In the genomic region with DNA sequence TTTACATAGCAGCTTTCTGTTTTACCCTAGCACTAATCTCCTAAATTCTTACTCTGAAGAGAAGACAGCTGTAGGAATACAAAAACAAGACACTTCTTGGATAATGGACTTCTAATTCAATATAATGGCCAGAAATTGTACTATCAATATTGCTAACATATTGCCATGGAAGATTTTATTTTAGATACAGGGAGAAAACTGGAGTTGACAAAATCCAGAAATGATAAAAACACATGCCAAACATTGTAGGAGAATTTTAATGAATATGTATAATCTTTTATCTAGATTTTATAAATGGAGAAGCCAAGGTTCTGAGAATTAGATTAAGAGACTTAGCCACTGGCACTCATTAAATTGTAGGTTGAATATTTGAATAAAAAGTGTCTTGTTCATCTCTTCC, we compare ENCODE assay signal across 32 cellular contexts.
DNase-seq lines count a peak whose midpoint lies in the region; ATAC-seq, FAIRE-seq and TF ChIP-seq lines count a peak whose summit lies in the region.
"Had no signal": no experiment of that assay in that cellular context is flagged by ENCODE, and none has a peak within 500 bp of the region (broad histone marks: within the 10 kb centered on the region; RNA-seq: fewer than 3 reads in every experiment).

No MANE protein-coding gene starts in this region.

- no peak for TF ChIP-seq EP300 in A549 (IDR thresholded peaks at IDR 0.05)
- TF ChIP-seq EP300 in SK-N-SH (IDR thresholded peaks at IDR 0.05; ENCODE audit: borderline replicate concordance in 1 of 2, low read depth in 1 of 2, low read length in 1 of 2), result no peak

- POLR2A ChIA-PET in A549 (lab: Yijun Ruan, JAX), result no interaction called here
- POLR2A ChIA-PET in SK-N-SH (lab: Yijun Ruan, JAX), result no interaction called here

- H3K4me2 ChIP-seq in A549, result no peak overlapping the region
- no peak overlapping the region for H3K4me2 ChIP-seq in SK-N-SH
- H3K4me2 ChIP-seq: BLaER1; BLaER1 treated with 17β-estradiol and CSF1 and Interleukin-3, amounts not matched to agents 10 nM and 100 nM had no signal

- H3K9ac ChIP-seq in SK-N-SH, result no peak overlapping the region
- H3K9ac ChIP-seq: BLaER1; BLaER1 treated with 17β-estradiol and CSF1 and Interleukin-3, amounts not matched to agents 10 nM and 100 nM had no signal

- H3K9me2 ChIP-seq in SK-N-SH, result no peaks in the 10 kb centered on the region

- no peak overlapping the region for H3K27ac ChIP-seq in A549
- H3K27ac ChIP-seq in SK-N-SH (ENCODE audit: low read depth in 2 of 2, low read length in 1 of 2), result no peak overlapping the region
- H3K27ac ChIP-seq: 22Rv1; BLaER1; BLaER1 treated with 17β-estradiol and CSF1 and Interleukin-3, amounts not matched to agents 10 nM and 100 nM; C4-2B had no signal

- H3K27me3 ChIP-seq in SK-N-SH (ENCODE audit: insufficient read depth), result no peaks in the 10 kb centered on the region
- H3K27me3 ChIP-seq: BE2C; BLaER1; BLaER1 treated with 17β-estradiol and CSF1 and Interleukin-3, amounts not matched to agents 10 nM and 100 nM had no signal

- H3K36me3 ChIP-seq in SK-N-SH (replicated peaks in 1 of 2; ENCODE audit: control insufficient read depth in 1 of 2, insufficient read depth in 2 of 2, low read length in 1 of 2) (no peaks in the 10 kb centered on the region), mucosa of descending colon (ENCODE audit: low read depth) (no peaks in the 10 kb centered on the region)
- H3K36me3 ChIP-seq: BE2C; BLaER1; BLaER1 treated with 17β-estradiol and CSF1 and Interleukin-3, amounts not matched to agents 10 nM and 100 nM had no signal

- no peak overlapping the region for H2AFZ ChIP-seq in SK-N-SH (ENCODE audit: low read depth)

- CTCF ChIA-PET in A549 (lab: Yijun Ruan, JAX) (no interaction called here), SK-N-SH (lab: Yijun Ruan, JAX) (interaction anchor here (1.3 kb wide), 1 partner anchor 10 kb away, joined by 4 read pairs; no protein-coding TSS in a partner anchor)

- DNase-seq in A549 (ENCODE audit: low read depth in 1 of 2, low spot score in 1 of 2), result no peak
- peak; percentile 95 for DNase-seq in SK-N-DZ (ENCODE audit: low spot score)
- DNase-seq in SK-N-SH, result peak; percentile 1
- DNase-seq in DMS 273 treated with DMSO at 0.1 percent for 48 hours (lab: John Stamatoyannopoulos, UW), result no peak
- no peak for DNase-seq in mucosa of descending colon
- DNase-seq in activated effector memory CD4-positive, alpha-beta T cell treated with Interleukin-2 at 50 U/mL for 16 hours, result no peak
- DNase-seq in NCI-H82 (lab: John Stamatoyannopoulos, UW), result no peak
- DNase-seq: 8988T; ACHN; AML-193; BE2C; C1 segment of cervical spinal cord; Caco-2; Calu3; CD4-positive, alpha-beta memory T cell; CD4-positive, alpha-beta T cell; CD4-positive, CD25-positive, alpha-beta regulatory T cell; CD8-positive, alpha-beta memory T cell; CD8-positive, alpha-beta T cell; COR-L47; DMS153; DMS53; DMS79; DMS79 treated with DMSO at 0.1 percent for 48 hours; DND-41; EL had no signal

- TF ChIP-seq POLR2A in A549 (IDR thresholded peaks at IDR 0.05; ENCODE audit: low read length), result no peak

- H3K79me2 ChIP-seq in SK-N-SH (ENCODE audit: insufficient read depth), result no peaks in the 10 kb centered on the region

- TF ChIP-seq RAD21 in A549 (conservative IDR thresholded peaks at IDR 0.05 in 1 of 2, IDR thresholded peaks at IDR 0.05 in 1 of 2) (no peak), SK-N-SH (IDR thresholded peaks at IDR 0.05; ENCODE audit: low read length) (no peak)

- no peak for FAIRE-seq in A549 (lab: Jason Lieb, UNC)
- FAIRE-seq: A204.1 had no signal

- H3K9me3 ChIP-seq in A549 (peaks cover 12% of the 10 kb centered on the region; the same call in 2 of the 3 replicates), SK-N-SH (no peaks in the 10 kb centered on the region), mucosa of descending colon (no peaks in the 10 kb centered on the region)
- H3K9me3 ChIP-seq: BE2C; BLaER1; BLaER1 treated with 17β-estradiol and CSF1 and Interleukin-3, amounts not matched to agents 10 nM and 100 nM; Caco-2 had no signal

- no peaks in the 10 kb centered on the region for H3K4me1 ChIP-seq in A549
- no peaks in the 10 kb centered on the region for H3K4me1 ChIP-seq in SK-N-SH (ENCODE audit: control insufficient read depth in 1 of 2, insufficient read depth in 2 of 2, low read depth in 1 of 2, low read length in 1 of 2)
- H3K4me1 ChIP-seq in mucosa of descending colon (ENCODE audit: low read depth), result peaks cover 9% of the 10 kb centered on the region
- H3K4me1 ChIP-seq: BE2C; BLaER1; BLaER1 treated with 17β-estradiol and CSF1 and Interleukin-3, amounts not matched to agents 10 nM and 100 nM had no signal

- no peaks in the 10 kb centered on the region for H3F3A ChIP-seq in SK-N-SH (replicated peaks; ENCODE audit: insufficient read depth)

- no peaks in the 10 kb centered on the region for H4K20me1 ChIP-seq in SK-N-SH (ENCODE audit: insufficient read depth)
- H4K20me1 ChIP-seq: BLaER1; BLaER1 treated with 17β-estradiol and CSF1 and Interleukin-3, amounts not matched to agents 10 nM and 100 nM had no signal

- TF ChIP-seq CTCF in A549 (IDR thresholded peaks at IDR 0.05) (no peak), SK-N-SH (IDR thresholded peaks at IDR 0.05) (no peak), mucosa of descending colon (IDR thresholded peaks at IDR 0.05) (no peak)

- intact Hi-C loops in mucosa of descending colon (cut with DNase I, micrococcal nuclease), result no loop called here

- no peak overlapping the region for H3K4me3 ChIP-seq in A549
- no peak overlapping the region for H3K4me3 ChIP-seq in SK-N-SH (ENCODE audit: low read depth in 2 of 2, low read length in 1 of 2)
- no peak overlapping the region for H3K4me3 ChIP-seq in mucosa of descending colon
- H3K4me3 ChIP-seq: BLaER1; BLaER1 treated with 17β-estradiol and CSF1 and Interleukin-3, amounts not matched to agents 10 nM and 100 nM had no signal

- ATAC-seq in A549 (no peak), SK-N-SH treated with all-trans-retinoic acid at 6 μM for 48 hours (no peak), mucosa of descending colon (no peak)
- ATAC-seq: CD8-positive, alpha-beta T cell had no signal

TF ChIP-seq in A549, 52 proteins besides CTCF, POLR2A, EP300 and RAD21:
- TF ChIP-seq RCOR1 (IDR thresholded peaks at IDR 0.05; ENCODE audit: low read depth, low read length) (no peak), PHF8 (IDR thresholded peaks at IDR 0.05; ENCODE audit: borderline replicate concordance, low read depth) (0 out of 2 replicates have a peak, but pooled peaks have one; percentile 22)

TF ChIP-seq in SK-N-SH, 30 proteins besides CTCF, POLR2A, EP300 and RAD21 (continues in another document):
- TF ChIP-seq GATA2 (CRISPR knock-in tag; IDR thresholded peaks at IDR 0.05) (no peak; the same call in 1 of the 2 replicates), FOSL2 (IDR thresholded peaks at IDR 0.05; ENCODE audit: borderline replicate concordance, low read depth) (no peak), TEAD4 (IDR thresholded peaks at IDR 0.05; ENCODE audit: borderline replicate concordance, insufficient read depth) (no peak), SIN3A (IDR thresholded peaks at IDR 0.05; ENCODE audit: borderline replicate concordance, low read depth, low read length) (no peak), EZH2phosphoT487 (IDR thresholded peaks at IDR 0.05; ENCODE audit: borderline replicate concordance, low read depth) (no peak), GABPA (IDR thresholded peaks at IDR 0.05; ENCODE audit: low read depth) (no peak), RXRA (IDR thresholded peaks at IDR 0.05; ENCODE audit: borderline replicate concordance, low read depth) (no peak), JUND (IDR thresholded peaks at IDR 0.05) (no peak)
- TF ChIP-seq, protein P1, sequence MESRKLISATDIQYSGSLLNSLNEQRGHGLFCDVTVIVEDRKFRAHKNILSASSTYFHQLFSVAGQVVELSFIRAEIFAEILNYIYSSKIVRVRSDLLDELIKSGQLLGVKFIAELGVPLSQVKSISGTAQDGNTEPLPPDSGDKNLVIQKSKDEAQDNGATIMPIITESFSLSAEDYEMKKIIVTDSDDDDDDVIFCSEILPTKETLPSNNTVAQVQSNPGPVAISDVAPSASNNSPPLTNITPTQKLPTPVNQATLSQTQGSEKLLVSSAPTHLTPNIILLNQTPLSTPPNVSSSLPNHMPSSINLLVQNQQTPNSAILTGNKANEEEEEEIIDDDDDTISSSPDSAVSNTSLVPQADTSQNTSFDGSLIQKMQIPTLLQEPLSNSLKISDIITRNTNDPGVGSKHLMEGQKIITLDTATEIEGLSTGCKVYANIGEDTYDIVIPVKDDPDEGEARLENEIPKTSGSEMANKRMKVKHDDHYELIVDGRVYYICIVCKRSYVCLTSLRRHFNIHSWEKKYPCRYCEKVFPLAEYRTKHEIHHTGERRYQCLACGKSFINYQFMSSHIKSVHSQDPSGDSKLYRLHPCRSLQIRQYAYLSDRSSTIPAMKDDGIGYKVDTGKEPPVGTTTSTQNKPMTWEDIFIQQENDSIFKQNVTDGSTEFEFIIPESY (IDR thresholded peaks at IDR 0.05; ENCODE audit: borderline replicate concordance, low read depth), result no peak

TF ChIP-seq in SK-N-SH treated with all-trans-retinoic acid at 6 μM for 48 hours, 23 proteins besides CTCF, POLR2A, EP300 and RAD21:
- TF ChIP-seq ISL1 (CRISPR knock-in tag; IDR thresholded peaks at IDR 0.05) (peak; percentile 58), TCF4 (CRISPR knock-in tag; IDR thresholded peaks at IDR 0.05; ENCODE audit: borderline replicate concordance) (peak; percentile 96), RARB (CRISPR knock-in tag; IDR thresholded peaks at IDR 0.05) (no peak)
- TF ChIP-seq, protein P2, sequence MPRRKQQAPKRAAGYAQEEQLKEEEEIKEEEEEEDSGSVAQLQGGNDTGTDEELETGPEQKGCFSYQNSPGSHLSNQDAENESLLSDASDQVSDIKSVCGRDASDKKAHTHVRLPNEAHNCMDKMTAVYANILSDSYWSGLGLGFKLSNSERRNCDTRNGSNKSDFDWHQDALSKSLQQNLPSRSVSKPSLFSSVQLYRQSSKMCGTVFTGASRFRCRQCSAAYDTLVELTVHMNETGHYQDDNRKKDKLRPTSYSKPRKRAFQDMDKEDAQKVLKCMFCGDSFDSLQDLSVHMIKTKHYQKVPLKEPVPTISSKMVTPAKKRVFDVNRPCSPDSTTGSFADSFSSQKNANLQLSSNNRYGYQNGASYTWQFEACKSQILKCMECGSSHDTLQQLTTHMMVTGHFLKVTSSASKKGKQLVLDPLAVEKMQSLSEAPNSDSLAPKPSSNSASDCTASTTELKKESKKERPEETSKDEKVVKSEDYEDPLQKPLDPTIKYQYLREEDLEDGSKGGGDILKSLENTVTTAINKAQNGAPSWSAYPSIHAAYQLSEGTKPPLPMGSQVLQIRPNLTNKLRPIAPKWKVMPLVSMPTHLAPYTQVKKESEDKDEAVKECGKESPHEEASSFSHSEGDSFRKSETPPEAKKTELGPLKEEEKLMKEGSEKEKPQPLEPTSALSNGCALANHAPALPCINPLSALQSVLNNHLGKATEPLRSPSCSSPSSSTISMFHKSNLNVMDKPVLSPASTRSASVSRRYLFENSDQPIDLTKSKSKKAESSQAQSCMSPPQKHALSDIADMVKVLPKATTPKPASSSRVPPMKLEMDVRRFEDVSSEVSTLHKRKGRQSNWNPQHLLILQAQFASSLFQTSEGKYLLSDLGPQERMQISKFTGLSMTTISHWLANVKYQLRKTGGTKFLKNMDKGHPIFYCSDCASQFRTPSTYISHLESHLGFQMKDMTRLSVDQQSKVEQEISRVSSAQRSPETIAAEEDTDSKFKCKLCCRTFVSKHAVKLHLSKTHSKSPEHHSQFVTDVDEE (CRISPR knock-in tag; IDR thresholded peaks at IDR 0.05), result 0 out of 2 replicates have a peak, but pooled peaks have one; percentile 37

Comparison
In these comparisons a context has a peak if more than half of its experiments do, and no peak if none do; other contexts are left out.
1. DNase-seq: peak in SK-N-DZ (single experiment) and SK-N-SH (single experiment); none in A549 (0 of 2), DMS 273 treated with DMSO at 0.1 percent for 48 hours (single experiment), mucosa of descending colon (0 of 3), activated effector memory CD4-positive, alpha-beta T cell treated with Interleukin-2 at 50 U/mL for 16 hours (single experiment) and NCI-H82 (single experiment).